8 cellular contexts compared by ENCODE assay signal in genomic region chr2:74399785-74400184, GRCh38. TPM values are rescaled to one million over a fixed set of nuclear protein-coding genes. Genes with fewer than 3 reads are reported as not detected.
DNase-seq lines count a peak whose midpoint lies in the region; ATAC-seq and TF ChIP-seq lines count a peak whose summit lies in the region.

No MANE protein-coding gene starts in this region.

- DNase-seq in COR-L47 (lab: John Stamatoyannopoulos, UW) (peak; percentile 11), HCEC 1CT (peak; percentile 22), SK-N-MC (ENCODE audit: low read depth, low spot score) (no peak), fibroblast of villous mesenchyme (ENCODE audit: low read depth) (peak; percentile 45), upper lobe of right lung (no peak), NCI-H2081 treated with DMSO at 0.1 percent for 48 hours (lab: John Stamatoyannopoulos, UW) (no peak), tibial artery (no peak)
- no peak for DNase-seq in stimulated activated CD8-positive, alpha-beta memory T cell treated with anti-CD3 and anti-CD28 coated beads, Interleukin-4, amount 100 ng/mL, for 48 hours

- H3K27ac ChIP-seq in SK-N-MC: no peak overlapping the region
- no peak overlapping the region for H3K27ac ChIP-seq in upper lobe of right lung
- no peak overlapping the region for H3K27ac ChIP-seq in tibial artery

- H3K36me3 ChIP-seq in SK-N-MC (ENCODE audit: insufficient read depth, low read length) (no peaks in the 10 kb centered on the region), upper lobe of right lung (no peaks in the 10 kb centered on the region), tibial artery (no peaks in the 10 kb centered on the region)

- intact Hi-C loops in upper lobe of right lung (cut with DNase I) (no loop called here), tibial artery (cut with DNase I; ENCODE audit: low total_unique reads) (no loop called here)

- TF ChIP-seq CTCF in fibroblast of villous mesenchyme (IDR thresholded peaks at IDR 0.05; ENCODE audit: insufficient read depth, low read depth, low read length) (peak; percentile 75), upper lobe of right lung (IDR thresholded peaks at IDR 0.05) (peak; percentile 58), tibial artery (IDR thresholded peaks at IDR 0.05) (peak in 1 of 2 experiments; percentile 26)

- no peaks in the 10 kb centered on the region for H3K9me3 ChIP-seq in SK-N-MC (ENCODE audit: low read depth, low read length)
- no peaks in the 10 kb centered on the region for H3K9me3 ChIP-seq in upper lobe of right lung
- H3K9me3 ChIP-seq in tibial artery: no peaks in the 10 kb centered on the region

- no peaks in the 10 kb centered on the region for H3K4me1 ChIP-seq in upper lobe of right lung
- H3K4me1 ChIP-seq in tibial artery: no peaks in the 10 kb centered on the region

- peak; percentile 69 for ATAC-seq in upper lobe of right lung

- H3K4me3 ChIP-seq in SK-N-MC: no peak overlapping the region
- no peak overlapping the region for H3K4me3 ChIP-seq in fibroblast of villous mesenchyme (ENCODE audit: low read depth, low read length)
- no peak overlapping the region for H3K4me3 ChIP-seq in upper lobe of right lung
- H3K4me3 ChIP-seq in tibial artery: no peak overlapping the region

- no peaks in the 10 kb centered on the region for H3K27me3 ChIP-seq in upper lobe of right lung
- H3K27me3 ChIP-seq in tibial artery: no peaks in the 10 kb centered on the region

- H3K9ac ChIP-seq in SK-N-MC (ENCODE audit: insufficient read length): peak overlapping the region; percentile 8

RNA-seq across cellular contexts. Expression of gene DCTN1, which starts 19.7 kb away (rescaled TPM):
- total RNA-seq in fibroblast of villous mesenchyme: 136 and 153 TPM in 2 replicates
- total RNA-seq in upper lobe of right lung: 140 TPM

RNA-seq across cellular contexts. Expression of gene C2orf81, which starts 21.6 kb away (rescaled TPM):
- total RNA-seq in fibroblast of villous mesenchyme: 0.86 and 1.3 TPM in 2 replicates
- 2.1 TPM for total RNA-seq in upper lobe of right lung

RNA-seq across cellular contexts. Expression of gene WDR54, which starts 21.7 kb away (rescaled TPM):
- total RNA-seq in fibroblast of villous mesenchyme (28.9 and 43.8 TPM in 2 replicates), upper lobe of right lung (8.4 TPM)

RNA-seq across cellular contexts. Expression of gene RTKN, which starts 42.0 kb away (rescaled TPM):
- 17.4 and 18.1 TPM in 2 replicates for total RNA-seq in fibroblast of villous mesenchyme
- 32.3 TPM for total RNA-seq in upper lobe of right lung

RNA-seq across cellular contexts. Expression of gene INO80B, which starts 55.1 kb away (rescaled TPM):
- total RNA-seq in fibroblast of villous mesenchyme (10.0 and 11.7 TPM in 2 replicates), upper lobe of right lung (30.2 TPM)

Comparison
In these comparisons a context has a peak if more than half of its experiments do, and no peak if none do; other contexts are left out.
1. DNase-seq: peak in COR-L47 (single experiment), HCEC 1CT (single experiment) and fibroblast of villous mesenchyme (single experiment); none in SK-N-MC (single experiment), upper lobe of right lung (single experiment), NCI-H2081 treated with DMSO at 0.1 percent for 48 hours (single experiment), stimulated activated CD8-positive, alpha-beta memory T cell treated with anti-CD3 and anti-CD28 coated beads, Interleukin-4, amount 100 ng/mL, for 48 hours (single experiment) and tibial artery (0 of 2).